In the genomic region with DNA sequence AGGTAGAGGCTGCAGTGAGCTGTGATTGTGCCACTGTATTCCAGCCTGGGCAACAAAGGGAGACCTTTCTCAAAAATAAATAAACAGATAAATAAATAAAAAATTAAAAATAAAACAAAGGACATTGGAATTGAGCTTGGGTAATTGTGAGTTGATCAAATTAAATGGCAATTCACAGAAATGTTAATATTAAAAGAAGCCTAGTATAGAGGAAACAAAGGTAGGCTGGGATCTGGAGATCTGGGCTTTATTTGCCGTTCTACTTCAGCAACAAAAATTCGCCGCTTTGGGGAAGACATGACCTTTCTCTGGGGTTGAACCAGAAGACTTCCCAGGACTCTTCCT, we compare ENCODE assay signal across 8 cellular contexts.
DNase-seq lines count a peak whose midpoint lies in the region; ATAC-seq and TF ChIP-seq lines count a peak whose summit lies in the region.

No MANE protein-coding gene starts in this region.

- peaks cover 12% of the 10 kb centered on the region for H3K27me3 Mint-ChIP-seq in dendritic cell treated with granulocyte-macrophage colony-stimulating factor and Interleukin-4, amounts not matched to agents 40 ng/mL and 50 ng/mL, for 4 days
- H3K27me3 Mint-ChIP-seq in nephron (ENCODE audit: low read depth) = no peaks in the 10 kb centered on the region

- H3K36me3 ChIP-seq in BLaER1 = peaks cover 17% of the 10 kb centered on the region

- ATAC-seq in GM19397 (IDR thresholded peaks at IDR 0.05; ENCODE audit: unreplicated experiment) = no peak

- peaks cover 27% of the 10 kb centered on the region for H3K4me1 ChIP-seq in BLaER1

- peaks cover 37% of the 10 kb centered on the region for H3K4me1 Mint-ChIP-seq in dendritic cell treated with granulocyte-macrophage colony-stimulating factor and Interleukin-4, amounts not matched to agents 40 ng/mL and 50 ng/mL, for 4 days (ENCODE audit: low read depth)
- peaks cover 12% of the 10 kb centered on the region for H3K4me1 Mint-ChIP-seq in nephron

- TF ChIP-seq CTCF in LNCaP clone FGC (IDR thresholded peaks at IDR 0.05; ENCODE audit: control insufficient read depth, extremely low read depth, insufficient read depth) = no peak
- no peak for TF ChIP-seq CTCF in nephron (IDR thresholded peaks at IDR 0.05; ENCODE audit: unreplicated experiment in 3 of 3)

- peak overlapping the region; percentile 99 for H3K4me3 Mint-ChIP-seq in dendritic cell treated with granulocyte-macrophage colony-stimulating factor and Interleukin-4, amounts not matched to agents 40 ng/mL and 50 ng/mL, for 4 days
- peak overlapping the region; percentile 99 to 100 (median 99) for H3K4me3 Mint-ChIP-seq in nephron

- peaks cover 17% of the 10 kb centered on the region for H3K27me3 ChIP-seq in BLaER1

- H3K4me2 ChIP-seq in BLaER1 = peak overlapping the region; percentile 67

- DNase-seq in LNCaP clone FGC (ENCODE audit: low read depth) (no peak), NCI-H446 treated with DMSO at 0.1 percent for 48 hours (lab: John Stamatoyannopoulos, UW) (no peak), D341Med (ENCODE audit: low spot score) (no peak)
- DNase-seq in activated CD4-positive, CD25-positive, alpha-beta regulatory T cell (lab: John Stamatoyannopoulos, UW) = no peak

- peak overlapping the region; percentile 72 for H3K4me3 ChIP-seq in BLaER1
- peak overlapping the region; percentile 87 for H3K4me3 ChIP-seq in LNCaP clone FGC (ENCODE audit: low read depth, low read length)

- H3K27ac ChIP-seq in BLaER1 = peak overlapping the region; percentile 66

- intact Hi-C loops in dendritic cell treated with granulocyte-macrophage colony-stimulating factor and Interleukin-4, amounts not matched to agents 40 ng/mL and 50 ng/mL, for 4 days (cut with micrococcal nuclease) = no loop called here

- peak overlapping the region; percentile 92 for H3K27ac Mint-ChIP-seq in dendritic cell treated with granulocyte-macrophage colony-stimulating factor and Interleukin-4, amounts not matched to agents 40 ng/mL and 50 ng/mL, for 4 days
- peak overlapping the region; percentile 92 to 98 (median 98) for H3K27ac Mint-ChIP-seq in nephron

- peak overlapping the region; percentile 77 for H3K9ac ChIP-seq in BLaER1

- H4K20me1 ChIP-seq in BLaER1 = 0 out of 2 replicates have a peak, but pooled peaks cover 1% of the 10 kb centered on the region

- H3K9me3 Mint-ChIP-seq in dendritic cell treated with granulocyte-macrophage colony-stimulating factor and Interleukin-4, amounts not matched to agents 40 ng/mL and 50 ng/mL, for 4 days = no peaks in the 10 kb centered on the region
- no peaks in the 10 kb centered on the region for H3K9me3 Mint-ChIP-seq in nephron

- H3K36me3 Mint-ChIP-seq in dendritic cell treated with granulocyte-macrophage colony-stimulating factor and Interleukin-4, amounts not matched to agents 40 ng/mL and 50 ng/mL, for 4 days (ENCODE audit: low read depth) = peaks cover 39% of the 10 kb centered on the region
- peaks cover 10% of the 10 kb centered on the region for H3K36me3 Mint-ChIP-seq in nephron (ENCODE audit: low read depth)

- no peaks in the 10 kb centered on the region for H3K9me3 ChIP-seq in BLaER1
